ENCODE assay signal across 37 cellular contexts in genomic region chr6:79707621-79708020, GRCh38.
"Had no signal": no experiment of that assay in that cellular context is flagged by ENCODE, and none has a peak within 500 bp of the region (broad histone marks: within the 10 kb centered on the region; RNA-seq: fewer than 3 reads in every experiment).

No MANE protein-coding gene starts in this region.

- H3K4me3 ChIP-seq: adrenal gland, ascending aorta, body of pancreas, breast epithelium, cardiac muscle cell had no signal

- H3K36me3 ChIP-seq: adrenal gland, ascending aorta, brain microvascular endothelial cell, breast epithelium, cardiac muscle cell had no signal

- H3K27ac Mint-ChIP-seq: activated naive CD4-positive, alpha-beta T cell treated with anti-CD3 and anti-CD28 coated beads for 36 hours; activated naive CD4-positive, alpha-beta T cell treated with anti-CD3 and anti-CD28 coated beads, Interleukin-2, amount 10 ng/mL, durations not matched to agents 7 days and 5 days; activated naive CD4-positive, alpha-beta T cell treated with anti-CD3 and anti-CD28 coated beads, Interleukin-2, amount 50 U/mL, for 24 hours; activated naive CD4-positive, alpha-beta T cell treated with anti-CD3 and anti-CD28 coated beads, Interleukin-2, amount 50 U/mL, for 72 hours; activated naive CD8-positive, alpha-beta T cell; activated naive CD8-positive, alpha-beta T cell treated with anti-CD3 and anti-CD28 coated beads for 36 hours; activated naive CD8-positive, alpha-beta T cell treated with anti-CD3 and anti-CD28 coated beads, Interleukin-2, amount 10 ng/mL, durations not matched to agents 7 days and 5 days; activated naive CD8-positive, alpha-beta T cell treated with anti-CD3 and anti-CD28 coated beads, Interleukin-2, amount 50 U/mL, for 24 hours; activated T-cell treated with anti-CD3 and anti-CD28 coated beads, Interleukin-2, amount 50 U/mL, for 24 hours; activated T-cell treated with anti-CD3 and anti-CD28 coated beads, Interleukin-2, amount 50 U/mL, for 72 hours; activated T-helper 1 cell treated with anti-CD3 and anti-CD28 coated beads, Interleukin-12 subunit alpha, Interleukin-12 subunit beta, Interleukin-2, Interleukin-4 antibody, amounts not matched to agents 30 ng/mL and 10 ng/mL and 1 ng/mL, durations not matched to agents 14 hours and 24 hours and 36 hours; activated T-helper 17 cell treated with anti-CD3 and anti-CD28 coated beads, Interleukin-2, amount 50 U/mL, for 72 hours; activated T-helper 2 cell treated with anti-CD3 and anti-CD28 coated beads, Interferon-gamma antibody, Interleukin-2, Interleukin-4, amounts not matched to agents 10 μg/mL and 5 μg/mL and 100 μg/mL, durations not matched to agents 14 hours and 24 hours and 36 hours; brain had no signal

- H3K9me3 ChIP-seq: adrenal gland, ascending aorta, body of pancreas, breast epithelium had no signal

- H3K4me1 ChIP-seq: adrenal gland, ascending aorta, breast epithelium had no signal

- H3K4me3 Mint-ChIP-seq: activated naive CD4-positive, alpha-beta T cell treated with anti-CD3 and anti-CD28 coated beads for 36 hours; activated naive CD4-positive, alpha-beta T cell treated with anti-CD3 and anti-CD28 coated beads, Interleukin-2, amount 10 ng/mL, durations not matched to agents 7 days and 5 days; activated naive CD4-positive, alpha-beta T cell treated with anti-CD3 and anti-CD28 coated beads, Interleukin-2, amount 50 U/mL, for 24 hours; activated naive CD8-positive, alpha-beta T cell; activated naive CD8-positive, alpha-beta T cell treated with anti-CD3 and anti-CD28 coated beads for 36 hours; activated naive CD8-positive, alpha-beta T cell treated with anti-CD3 and anti-CD28 coated beads, Interleukin-2, amount 10 ng/mL, durations not matched to agents 7 days and 5 days; activated naive CD8-positive, alpha-beta T cell treated with anti-CD3 and anti-CD28 coated beads, Interleukin-2, amount 50 U/mL, for 24 hours; activated T-cell treated with anti-CD3 and anti-CD28 coated beads, Interleukin-2, amount 50 U/mL, for 24 hours; activated T-cell treated with anti-CD3 and anti-CD28 coated beads, Interleukin-2, amount 50 U/mL, for 4 hours; activated T-cell treated with anti-CD3 and anti-CD28 coated beads, Interleukin-2, amount 50 U/mL, for 72 hours; activated T-helper 1 cell treated with anti-CD3 and anti-CD28 coated beads, Interleukin-12 subunit alpha, Interleukin-12 subunit beta, Interleukin-2, Interleukin-4 antibody, amounts not matched to agents 30 ng/mL and 10 ng/mL and 1 ng/mL, durations not matched to agents 14 hours and 24 hours and 36 hours; activated T-helper 17 cell treated with anti-CD3 and anti-CD28 coated beads, Interleukin-2, amount 50 U/mL, for 72 hours; brain; central memory CD8-positive, alpha-beta T cell had no signal

- H3K27me3 ChIP-seq: adrenal gland, ascending aorta, body of pancreas, brain microvascular endothelial cell, breast epithelium, cardiac muscle cell had no signal

- DNase-seq: activated effector memory CD4-positive, alpha-beta T cell treated with anti-CD3 and anti-CD28 coated beads, Interleukin-2, amount 50 U/mL, for 16 hours; activated effector memory CD4-positive, alpha-beta T cell treated with Interleukin-2 at 50 U/mL for 16 hours; activated gamma-delta T cell; activated gamma-delta T cell treated with Interleukin-2 at 50 U/mL for 16 hours; activated naive CD4-positive, alpha-beta T cell; activated naive CD4-positive, alpha-beta T cell treated with anti-CD3 and anti-CD28 coated beads for 36 hours; activated naive CD4-positive, alpha-beta T cell treated with anti-CD3 and anti-CD28 coated beads, Interleukin-2, amount 10 ng/mL, durations not matched to agents 7 days and 5 days; activated naive CD4-positive, alpha-beta T cell treated with anti-CD3 and anti-CD28 coated beads, Interleukin-2, amount 50 U/mL, for 16 hours; activated naive CD4-positive, alpha-beta T cell treated with Interleukin-2 at 50 U/mL for 16 hours; activated naive CD8-positive, alpha-beta T cell treated with anti-CD3 and anti-CD28 coated beads for 36 hours; activated naive CD8-positive, alpha-beta T cell treated with anti-CD3 and anti-CD28 coated beads, Interleukin-2, amount 10 ng/mL, durations not matched to agents 7 days and 5 days; activated naive CD8-positive, alpha-beta T cell treated with anti-CD3 and anti-CD28 coated beads, Interleukin-2, amount 50 U/mL, for 24 hours; activated T-cell treated with anti-CD3 and anti-CD28 coated beads, Interleukin-2, amount 50 U/mL, for 24 hours; activated T-cell treated with anti-CD3 and anti-CD28 coated beads, Interleukin-2, amount 50 U/mL, for 4 hours; activated T-cell treated with anti-CD3 and anti-CD28 coated beads, Interleukin-2, amount 50 U/mL, for 48 hours; activated T-cell treated with anti-CD3 and anti-CD28 coated beads, Interleukin-2, amount 50 U/mL, for 72 hours; adrenal gland; amniotic stem cell; amygdala; anterior cingulate cortex; aorta; body of pancreas; brain microvascular endothelial cell; caudate nucleus; central memory CD4-positive, alpha-beta T cell; cerebellar nuclear complex had no signal

- H3K27ac ChIP-seq: adrenal gland, ascending aorta, body of pancreas, brain microvascular endothelial cell, breast epithelium, cardiac muscle cell had no signal

- H3K9me3 Mint-ChIP-seq: activated naive CD4-positive, alpha-beta T cell treated with anti-CD3 and anti-CD28 coated beads for 36 hours; activated naive CD4-positive, alpha-beta T cell treated with anti-CD3 and anti-CD28 coated beads, Interleukin-2, amount 10 ng/mL, durations not matched to agents 7 days and 5 days; activated naive CD4-positive, alpha-beta T cell treated with anti-CD3 and anti-CD28 coated beads, Interleukin-2, amount 50 U/mL, for 24 hours; activated naive CD4-positive, alpha-beta T cell treated with anti-CD3 and anti-CD28 coated beads, Interleukin-2, amount 50 U/mL, for 72 hours; activated naive CD8-positive, alpha-beta T cell treated with anti-CD3 and anti-CD28 coated beads for 36 hours; activated naive CD8-positive, alpha-beta T cell treated with anti-CD3 and anti-CD28 coated beads, Interleukin-2, amount 10 ng/mL, durations not matched to agents 7 days and 5 days; activated naive CD8-positive, alpha-beta T cell treated with anti-CD3 and anti-CD28 coated beads, Interleukin-2, amount 50 U/mL, for 24 hours; activated T-cell treated with anti-CD3 and anti-CD28 coated beads, Interleukin-2, amount 50 U/mL, for 24 hours; activated T-cell treated with anti-CD3 and anti-CD28 coated beads, Interleukin-2, amount 50 U/mL, for 4 hours; activated T-cell treated with anti-CD3 and anti-CD28 coated beads, Interleukin-2, amount 50 U/mL, for 72 hours; activated T-helper 1 cell treated with anti-CD3 and anti-CD28 coated beads, Interleukin-12 subunit alpha, Interleukin-12 subunit beta, Interleukin-2, Interleukin-4 antibody, amounts not matched to agents 30 ng/mL and 10 ng/mL and 1 ng/mL, durations not matched to agents 14 hours and 24 hours and 36 hours; activated T-helper 17 cell treated with anti-CD3 and anti-CD28 coated beads, Interleukin-2, amount 50 U/mL, for 72 hours; activated T-helper 2 cell treated with anti-CD3 and anti-CD28 coated beads, Interferon-gamma antibody, Interleukin-2, Interleukin-4, amounts not matched to agents 10 μg/mL and 5 μg/mL and 100 μg/mL, durations not matched to agents 14 hours and 24 hours and 36 hours; brain; central memory CD8-positive, alpha-beta T cell had no signal

- H3K27me3 Mint-ChIP-seq: activated naive CD4-positive, alpha-beta T cell treated with anti-CD3 and anti-CD28 coated beads, Interleukin-2, amount 50 U/mL, for 24 hours; activated naive CD8-positive, alpha-beta T cell treated with anti-CD3 and anti-CD28 coated beads for 36 hours; activated naive CD8-positive, alpha-beta T cell treated with anti-CD3 and anti-CD28 coated beads, Interleukin-2, amount 10 ng/mL, durations not matched to agents 7 days and 5 days; activated naive CD8-positive, alpha-beta T cell treated with anti-CD3 and anti-CD28 coated beads, Interleukin-2, amount 50 U/mL, for 24 hours; activated T-cell treated with anti-CD3 and anti-CD28 coated beads, Interleukin-2, amount 50 U/mL, for 24 hours; brain; central memory CD8-positive, alpha-beta T cell had no signal

- H3K36me3 Mint-ChIP-seq: activated naive CD4-positive, alpha-beta T cell treated with anti-CD3 and anti-CD28 coated beads, Interleukin-2, amount 10 ng/mL, durations not matched to agents 7 days and 5 days; activated naive CD4-positive, alpha-beta T cell treated with anti-CD3 and anti-CD28 coated beads, Interleukin-2, amount 50 U/mL, for 24 hours; activated naive CD4-positive, alpha-beta T cell treated with anti-CD3 and anti-CD28 coated beads, Interleukin-2, amount 50 U/mL, for 72 hours; activated naive CD8-positive, alpha-beta T cell; activated naive CD8-positive, alpha-beta T cell treated with anti-CD3 and anti-CD28 coated beads, Interleukin-2, amount 10 ng/mL, durations not matched to agents 7 days and 5 days; brain had no signal

- ATAC-seq: activated naive CD4-positive, alpha-beta T cell treated with anti-CD3 and anti-CD28 coated beads, Interleukin-2, amount 50 U/mL, for 72 hours; activated naive CD8-positive, alpha-beta T cell treated with anti-CD3 and anti-CD28 coated beads, Interleukin-2, amount 50 U/mL, for 24 hours; activated T-cell treated with anti-CD3 and anti-CD28 coated beads, Interleukin-2, amount 50 U/mL, for 4 hours; activated T-cell treated with anti-CD3 and anti-CD28 coated beads, Interleukin-2, amount 50 U/mL, for 72 hours; activated T-helper 17 cell treated with anti-CD3 and anti-CD28 coated beads, Interleukin-2, amount 50 U/mL, for 72 hours; body of pancreas had no signal

- H3K4me1 Mint-ChIP-seq: activated T-helper 17 cell treated with anti-CD3 and anti-CD28 coated beads, Interleukin-2, amount 50 U/mL, for 72 hours had no signal
